8 cellular contexts compared by ENCODE assay signal in genomic region chr9:126327750-126328120, GRCh38. TPM values are rescaled to one million over a fixed set of nuclear protein-coding genes. Genes with fewer than 3 reads are reported as not detected.
A peak's percentile ranks its signal among the peaks of the same experiment; 100 is the strongest.
DNase-seq lines count a peak whose midpoint lies in the region; ATAC-seq lines count a peak whose summit lies in the region.

No MANE protein-coding gene starts in this region.

- peaks cover 6% of the 10 kb centered on the region; the same call in 1 of the 2 replicates for H3F3A ChIP-seq in GM23248 (ENCODE audit: insufficient read depth)

- 67 to 69% methylated on average over 5 of the region's 5 CpGs for WGBS in GM23248 (ENCODE audit: low coverage in 1 of 2, low lambda C conversion rate in 2 of 2, missing lambda C conversion rate in 2 of 2), 2 experiments
- WGBS in right cardiac atrium = 28% methylated on average over 5 of the region's 5 CpGs

- no peaks in the 10 kb centered on the region for H3K9me3 ChIP-seq in GM23248 (ENCODE audit: low read depth)
- no peaks in the 10 kb centered on the region for H3K9me3 ChIP-seq in right cardiac atrium (ENCODE audit: control insufficient read depth, low read length)

- peak overlapping the region; percentile 68; the same call in 1 of the 2 replicates for H2AFZ ChIP-seq in GM23248

- intact Hi-C loops in right cardiac atrium (cut with DNase I) = no loop called here

- peak overlapping the region; percentile 68 for H3K4me3 ChIP-seq in GM23248
- peak overlapping the region; percentile 98 for H3K4me3 ChIP-seq in right cardiac atrium (ENCODE audit: low read length)
- H3K4me3 ChIP-seq in skeletal muscle cell (ENCODE audit: low read depth, low read length) = peak overlapping the region; percentile 59

- H3K27ac ChIP-seq in GM23248 = no peak overlapping the region
- H3K27ac ChIP-seq in right cardiac atrium (ENCODE audit: low read length) = peak overlapping the region; percentile 8

- H3K36me3 ChIP-seq in GM23248 (ENCODE audit: low read depth) = no peaks in the 10 kb centered on the region

- peaks cover 0 to 2% of the 10 kb centered on the region in 2 donors for H3K27me3 Mint-ChIP-seq in T-cell

- POLR2A ChIA-PET in T-cell (lab: Charles Lee) = no interaction called here

- ATAC-seq in T-cell (replicated peaks in 1 of 4) (no peak), right cardiac atrium (no peak), GM18907 (IDR thresholded peaks at IDR 0.05; ENCODE audit: unreplicated experiment) (no peak)

- no peaks in the 10 kb centered on the region for H4K20me1 ChIP-seq in GM23248 (ENCODE audit: insufficient read depth)

- H3K9me3 Mint-ChIP-seq in T-cell = peaks cover 0 to 6% (median 5%) of the 10 kb centered on the region in 3 donors

- no peaks in the 10 kb centered on the region for H3K27me3 ChIP-seq in GM23248 (replicated peaks; ENCODE audit: insufficient read depth)
- H3K27me3 ChIP-seq in right cardiac atrium (ENCODE audit: control insufficient read depth, insufficient read depth) = no peaks in the 10 kb centered on the region

- in situ Hi-C loops in GM23248 (cut with MboI) = no loop called here

- H3K4me1 Mint-ChIP-seq in T-cell = peaks cover 48 to 51% (median 49%) of the 10 kb centered on the region in 3 donors

- peak overlapping the region; percentile 68 to 74 for H3K27ac Mint-ChIP-seq in T-cell

- no peak for DNase-seq in GM23248
- no peak for DNase-seq in T-cell
- DNase-seq in right cardiac atrium = no peak
- peak; percentile 45 for DNase-seq in skeletal muscle cell (ENCODE audit: low read depth)
- no peak for DNase-seq in SW 1271 (lab: John Stamatoyannopoulos, UW)
- DNase-seq in NCI-H187 treated with DMSO at 0.1 percent for 48 hours (lab: John Stamatoyannopoulos, UW) = no peak
- DNase-seq in activated CD4-positive, alpha-beta T cell treated with anti-CD3 and anti-CD28 coated beads for 4 hours = no peak

- H3K9ac ChIP-seq in GM23248 = peak overlapping the region; percentile 79

- peaks cover 28% of the 10 kb centered on the region for H3K79me2 ChIP-seq in GM23248 (ENCODE audit: insufficient read depth)

- peak overlapping the region; percentile 75 to 79 (median 75) for H3K4me3 Mint-ChIP-seq in T-cell

- CTCF ChIA-PET in T-cell (lab: Charles Lee) = interaction anchor here in 1 of 2 donors (0.6 to 1.8 kb wide), 3 partner anchors 23 to 163 kb away, joined by 3 to 7 read pairs (median 5); no protein-coding TSS in a partner anchor

- H3K4me2 ChIP-seq in GM23248 (ENCODE audit: unreplicated experiment) = peak overlapping the region; percentile 67

- no peaks in the 10 kb centered on the region for H3K9me2 ChIP-seq in GM23248 (ENCODE audit: insufficient read depth)

- H3K4me1 ChIP-seq in GM23248 (ENCODE audit: insufficient read depth) (0 out of 2 replicates have a peak, but pooled peaks cover 4% of the 10 kb centered on the region), right cardiac atrium (ENCODE audit: control insufficient read depth, insufficient read depth, low read length) (peaks cover 6% of the 10 kb centered on the region)

- no peaks in the 10 kb centered on the region for H3K36me3 Mint-ChIP-seq in T-cell

RNA-seq across cellular contexts. Expression of gene MVB12B, which starts 1.1 kb away (rescaled TPM):
- 5.5 and 8.3 TPM in 2 replicates for total RNA-seq in GM23248 (2014; rRNA removed; shearing (Covaris generic))
- 2.4 and 2.9 TPM in 2 replicates for polyA plus RNA-seq in GM23248 (2016; fragmentation: Nextera tagmentation; extraction: Ambion mirVana)
- total RNA-seq in T-cell = 10 to 100 TPM in 3 of 5 donors, 1 to 10 TPM in 2; 8.2 to 25.2 (median 10.6) TPM
- 10 to 100 TPM; 11.8 to 12.8 (median 12.1) TPM for total RNA-seq in right cardiac atrium
- polyA plus RNA-seq in right cardiac atrium = 5.8 TPM
